In the genomic region with DNA sequence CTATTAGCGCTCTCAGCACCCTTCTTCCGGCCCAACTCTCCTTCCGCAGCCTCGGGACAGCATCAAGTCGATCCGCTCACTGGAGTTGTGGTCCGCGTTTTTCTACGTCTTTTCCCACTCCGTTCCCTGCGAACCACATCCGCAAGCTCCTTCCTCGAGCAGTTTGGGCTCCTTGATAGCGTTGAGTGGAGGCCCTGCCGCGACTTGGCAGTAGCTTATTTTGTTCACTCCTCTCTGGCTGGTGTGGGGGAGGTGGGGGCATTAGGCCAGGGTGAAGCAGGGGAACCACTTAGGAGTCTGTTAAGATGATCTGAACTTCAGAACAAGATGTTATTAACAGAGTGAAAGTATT, we compare ENCODE assay signal across 8 cellular contexts. TPM values are rescaled to one million over a fixed set of nuclear protein-coding genes. Genes with fewer than 3 reads are reported as not detected.
DNase-seq lines count a peak whose midpoint lies in the region; ATAC-seq and TF ChIP-seq lines count a peak whose summit lies in the region.
"Not testable (repeated sequence)": the region's sequence is repeated elsewhere in the genome, so short reads cannot be mapped to it uniquely, and the experiment has no call there.

No MANE protein-coding gene starts in this region.

- not testable (repeated sequence) for H3K27ac ChIP-seq in foreskin keratinocyte

- not testable (repeated sequence) for H3K4me1 ChIP-seq in foreskin keratinocyte

- not testable (repeated sequence) for H3K27me3 Mint-ChIP-seq in activated CD4-positive, alpha-beta T cell treated with anti-CD3 and anti-CD28 coated beads for 36 hours; memory B cell; stimulated activated naive CD8-positive, alpha-beta T cell treated with anti-CD3 and anti-CD28 coated beads, Interleukin-15, amount 100 ng/mL, for 72 hours

- DNase-seq in activated CD4-positive, alpha-beta T cell treated with anti-CD3 and anti-CD28 coated beads for 36 hours; foreskin keratinocyte; memory B cell (ENCODE audit: low spot score in 2 of 2); stimulated activated naive CD8-positive, alpha-beta T cell treated with anti-CD3 and anti-CD28 coated beads, Interleukin-15, amount 100 ng/mL, for 72 hours: not testable (repeated sequence)

- TF ChIP-seq CTCF in foreskin keratinocyte (conservative IDR thresholded peaks at IDR 0.05): not testable (repeated sequence)

- ATAC-seq in GM18858 (IDR thresholded peaks at IDR 0.05; ENCODE audit: unreplicated experiment) (peak; percentile 18), GM21723 (IDR thresholded peaks at IDR 0.05; ENCODE audit: unreplicated experiment) (peak; percentile 45), HG03025 (IDR thresholded peaks at IDR 0.05; ENCODE audit: low FRiP score, unreplicated experiment) (peak; percentile 35), HG03520 (IDR thresholded peaks at IDR 0.05; ENCODE audit: unreplicated experiment) (peak; percentile 26), foreskin keratinocyte (peak; percentile 72), memory B cell (ENCODE audit: low read depth) (peak; percentile 43)
- peak; percentile 59 for ATAC-seq in activated CD4-positive, alpha-beta T cell treated with anti-CD3 and anti-CD28 coated beads for 36 hours
- peak; percentile 67 for ATAC-seq in stimulated activated naive CD8-positive, alpha-beta T cell treated with anti-CD3 and anti-CD28 coated beads, Interleukin-15, amount 100 ng/mL, for 72 hours

- H3K27me3 ChIP-seq in foreskin keratinocyte: not testable (repeated sequence)

- not testable (repeated sequence) for H3K36me3 Mint-ChIP-seq in activated CD4-positive, alpha-beta T cell treated with anti-CD3 and anti-CD28 coated beads for 36 hours (ENCODE audit: low read depth); memory B cell

- not testable (repeated sequence) for H3K4me1 Mint-ChIP-seq in activated CD4-positive, alpha-beta T cell treated with anti-CD3 and anti-CD28 coated beads for 36 hours; memory B cell; stimulated activated naive CD8-positive, alpha-beta T cell treated with anti-CD3 and anti-CD28 coated beads, Interleukin-15, amount 100 ng/mL, for 72 hours

- not testable (repeated sequence) for H3K9me3 Mint-ChIP-seq in activated CD4-positive, alpha-beta T cell treated with anti-CD3 and anti-CD28 coated beads for 36 hours (ENCODE audit: low read depth); memory B cell; stimulated activated naive CD8-positive, alpha-beta T cell treated with anti-CD3 and anti-CD28 coated beads, Interleukin-15, amount 100 ng/mL, for 72 hours

- intact Hi-C loops in activated CD4-positive, alpha-beta T cell treated with anti-CD3 and anti-CD28 coated beads for 36 hours (cut with DNase I, micrococcal nuclease): not testable (repeated sequence)

- POLR2A ChIA-PET in activated CD4-positive, alpha-beta T cell treated with anti-CD3 and anti-CD28 coated beads for 36 hours (lab: Charles Lee): not testable (repeated sequence)

- CTCF ChIA-PET in activated CD4-positive, alpha-beta T cell treated with anti-CD3 and anti-CD28 coated beads for 36 hours (lab: Charles Lee): not testable (repeated sequence)

- not testable (repeated sequence) for H3K27ac Mint-ChIP-seq in activated CD4-positive, alpha-beta T cell treated with anti-CD3 and anti-CD28 coated beads for 36 hours; memory B cell; stimulated activated naive CD8-positive, alpha-beta T cell treated with anti-CD3 and anti-CD28 coated beads, Interleukin-15, amount 100 ng/mL, for 72 hours

- H3K4me3 Mint-ChIP-seq in activated CD4-positive, alpha-beta T cell treated with anti-CD3 and anti-CD28 coated beads for 36 hours; memory B cell; stimulated activated naive CD8-positive, alpha-beta T cell treated with anti-CD3 and anti-CD28 coated beads, Interleukin-15, amount 100 ng/mL, for 72 hours: not testable (repeated sequence)

RNA-seq across cellular contexts. Expression of gene SMN1, which starts 0.3 kb away (rescaled TPM):
- total RNA-seq in activated CD4-positive, alpha-beta T cell treated with anti-CD3 and anti-CD28 coated beads for 36 hours: 10 to 100 TPM; 65.3 to 75.9 TPM
- total RNA-seq in foreskin keratinocyte: 42.1 and 55.1 TPM in 2 replicates
- polyA plus RNA-seq in foreskin keratinocyte: 37.7 and 42.3 TPM in 2 replicates

RNA-seq across cellular contexts. Expression of gene SERF1A, which starts 24.7 kb away (rescaled TPM):
- 1 to 10 TPM; 1.1 to 4.3 TPM for total RNA-seq in activated CD4-positive, alpha-beta T cell treated with anti-CD3 and anti-CD28 coated beads for 36 hours
- total RNA-seq in foreskin keratinocyte: 1.8 and 2.8 TPM in 2 replicates
- polyA plus RNA-seq in foreskin keratinocyte: 0.75 and 3.1 TPM in 2 replicates

Comparison
In these comparisons a context has a peak if more than half of its experiments do, and no peak if none do; other contexts are left out.
1. ATAC-seq: peak in every context shown above with its lines; median percentile 72 in foreskin keratinocyte; 67 in stimulated activated naive CD8-positive, alpha-beta T cell treated with anti-CD3 and anti-CD28 coated beads, Interleukin-15, amount 100 ng/mL, for 72 hours; 59 in activated CD4-positive, alpha-beta T cell treated with anti-CD3 and anti-CD28 coated beads for 36 hours; 45 in GM21723; 43 in memory B cell; 35 in HG03025; 26 in HG03520; 18 in GM18858.